ENCODE assay signal across 18 cellular contexts in the genomic region with DNA sequence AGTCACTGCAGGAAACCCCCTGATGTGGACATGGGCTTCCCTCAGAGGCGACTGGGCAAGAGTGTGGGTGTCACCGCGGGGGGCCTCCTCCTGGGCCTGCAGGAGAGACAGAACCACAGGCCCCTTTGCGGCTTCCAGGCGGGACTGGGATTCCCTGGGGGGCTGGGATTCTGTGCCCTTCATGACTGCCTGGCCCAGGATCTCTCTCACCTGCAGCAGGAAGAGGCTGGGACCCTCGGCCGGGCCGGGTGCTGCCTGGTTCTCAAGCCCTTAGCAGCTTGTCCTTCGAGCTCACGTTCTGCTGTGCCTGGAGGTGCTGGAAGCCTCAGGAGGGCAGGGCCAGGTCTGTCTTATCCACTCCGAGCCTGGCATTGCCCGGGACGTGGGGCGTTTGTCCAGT.
"Had no signal": no experiment of that assay in that cellular context is flagged by ENCODE, and none has a peak within 500 bp of the region (broad histone marks: within the 10 kb centered on the region; RNA-seq: fewer than 3 reads in every experiment).

No MANE protein-coding gene starts in this region.

- H3K4me3 Mint-ChIP-seq: naive thymus-derived CD4-positive, alpha-beta T cell; stimulated activated memory B cell treated with anti-CD40 and anti-IgM and Interleukin-4, amounts not matched to agents 10 μg/mL and 1 μg/mL and 100 μg/mL, for 72 hours; stimulated activated naive CD8-positive, alpha-beta T cell treated with anti-CD3 and anti-CD28 coated beads, Interleukin-15, Interleukin-2, amounts not matched to agents 100 ng/mL and 50 ng/mL, for 24 hours had no signal

- H3K4me1 ChIP-seq: foreskin keratinocyte, testis had no signal

- H3K4me1 Mint-ChIP-seq: naive thymus-derived CD4-positive, alpha-beta T cell; stimulated activated memory B cell treated with anti-CD40 and anti-IgM and Interleukin-4, amounts not matched to agents 10 μg/mL and 1 μg/mL and 100 μg/mL, for 72 hours had no signal

- H3K9me3 Mint-ChIP-seq: naive thymus-derived CD4-positive, alpha-beta T cell; stimulated activated memory B cell treated with anti-CD40 and anti-IgM and Interleukin-4, amounts not matched to agents 10 μg/mL and 1 μg/mL and 100 μg/mL, for 72 hours; stimulated activated naive CD8-positive, alpha-beta T cell treated with anti-CD3 and anti-CD28 coated beads, Interleukin-15, Interleukin-2, amounts not matched to agents 100 ng/mL and 50 ng/mL, for 24 hours had no signal

- H3K27me3 Mint-ChIP-seq: naive thymus-derived CD4-positive, alpha-beta T cell; stimulated activated memory B cell treated with anti-CD40 and anti-IgM and Interleukin-4, amounts not matched to agents 10 μg/mL and 1 μg/mL and 100 μg/mL, for 72 hours; stimulated activated naive CD8-positive, alpha-beta T cell treated with anti-CD3 and anti-CD28 coated beads, Interleukin-15, Interleukin-2, amounts not matched to agents 100 ng/mL and 50 ng/mL, for 24 hours had no signal

- H3K9me3 ChIP-seq: heart left ventricle, testis, tibial nerve had no signal

- DNase-seq: cerebellar nuclear complex; dermis blood vessel endothelial cell; foreskin keratinocyte; hippocampal formation; left colon; left ventricle myocardium superior; mesenchymal stem cell; midbrain; naive thymus-derived CD4-positive, alpha-beta T cell; right cardiac atrium; stimulated activated CD4-positive, alpha-beta T cell treated with anti-CD3 and anti-CD28 coated beads, Interleukin-4, amount 100 ng/mL, for 24 hours; testis had no signal

- H3K27ac ChIP-seq: foreskin keratinocyte, testis, tibial nerve had no signal

- H3K4me3 ChIP-seq: heart left ventricle, lung, smooth muscle cell, testis, tibial nerve had no signal

- H3K27me3 ChIP-seq: foreskin keratinocyte, heart left ventricle, testis, tibial nerve had no signal

- H3K27ac Mint-ChIP-seq: naive thymus-derived CD4-positive, alpha-beta T cell; stimulated activated memory B cell treated with anti-CD40 and anti-IgM and Interleukin-4, amounts not matched to agents 10 μg/mL and 1 μg/mL and 100 μg/mL, for 72 hours; stimulated activated naive CD8-positive, alpha-beta T cell treated with anti-CD3 and anti-CD28 coated beads, Interleukin-15, Interleukin-2, amounts not matched to agents 100 ng/mL and 50 ng/mL, for 24 hours had no signal
